In genomic region chr10:114623661-114624294, GRCh38 we compare ENCODE assay signal across 8 cellular contexts. TPM values are rescaled to one million over a fixed set of nuclear protein-coding genes. Genes with fewer than 3 reads are reported as not detected.
DNase-seq lines count a peak whose midpoint lies in the region; ATAC-seq and TF ChIP-seq lines count a peak whose summit lies in the region.

No MANE protein-coding gene starts in this region.

- DNase-seq in COR-L47 (lab: John Stamatoyannopoulos, UW) (peak; percentile 60), MG63 (peak; percentile 77), colonic mucosa (peak; percentile 51)

- H3K4me3 ChIP-seq in MG63 (no peak overlapping the region), colonic mucosa (no peak overlapping the region), mesodermal cell (ENCODE audit: extremely low read depth, insufficient read depth, low read length, poor library complexity, severe bottlenecking) (no peak overlapping the region)

- WGBS in mesodermal cell (ENCODE audit: insufficient coverage in 2 of 2), 2 experiments = 52 to 66% methylated on average over 2 of the region's 2 CpGs

- intact Hi-C loops in colonic mucosa (cut with DNase I) = no loop called here

- H3K4me1 ChIP-seq in colonic mucosa = peaks cover 10% of the 10 kb centered on the region
- peaks cover 28% of the 10 kb centered on the region for H3K4me1 ChIP-seq in mesodermal cell (ENCODE audit: control insufficient read depth, insufficient read depth, low read length, poor library complexity, severe bottlenecking)

- no peak for TF ChIP-seq CTCF in colonic mucosa (IDR thresholded peaks at IDR 0.05)

- H3K9ac ChIP-seq in colonic mucosa (ENCODE audit: low read depth in 2 of 2, low read length in 2 of 2) = peak overlapping the region in 1 of 2 donors; percentile 13

- H3K9me3 ChIP-seq in MG63 (peaks cover 3% of the 10 kb centered on the region; the same call in 1 of the 2 replicates), colonic mucosa (no peaks in the 10 kb centered on the region), mesodermal cell (ENCODE audit: control insufficient read depth, low read length) (peaks cover 7% of the 10 kb centered on the region)

- H3K36me3 ChIP-seq in MG63 (peaks cover 43% of the 10 kb centered on the region), colonic mucosa (no peaks in the 10 kb centered on the region), mesodermal cell (ENCODE audit: control insufficient read depth, insufficient read depth, low read length) (peaks cover 47% of the 10 kb centered on the region)

- H3K27ac ChIP-seq in colonic mucosa = peak overlapping the region; percentile 63
- H3K27ac ChIP-seq in mesodermal cell (ENCODE audit: low read depth, low read length, severe bottlenecking) = peak overlapping the region; percentile 82

- H3K27me3 ChIP-seq in MG63 = no peaks in the 10 kb centered on the region
- no peaks in the 10 kb centered on the region for H3K27me3 ChIP-seq in colonic mucosa

- ATAC-seq in GM19397 (IDR thresholded peaks at IDR 0.05; ENCODE audit: unreplicated experiment) = no peak
- ATAC-seq in GM21367 (IDR thresholded peaks at IDR 0.05; ENCODE audit: unreplicated experiment) = no peak
- no peak for ATAC-seq in HG02642 (IDR thresholded peaks at IDR 0.05; ENCODE audit: poor library complexity, unreplicated experiment)
- ATAC-seq in GM21526 (IDR thresholded peaks at IDR 0.05; ENCODE audit: low FRiP score, unreplicated experiment) = no peak

RNA-seq across cellular contexts. Expression of gene ABLIM1, which starts 34.3 kb away (rescaled TPM):
- total RNA-seq in MG63 (2014; rRNA removed; shearing (Covaris generic); ENCODE audit: low replicate concordance) = 19.4 and 23.9 TPM in 2 replicates
- total RNA-seq in colonic mucosa = 100 to 1,000 TPM; 118 to 131 TPM
- polyA plus RNA-seq in mesodermal cell (2013, experiment 1 of 2) = 23.9 TPM
- polyA plus RNA-seq in mesodermal cell (2013, experiment 2 of 2) = 19.0 TPM
